23 cellular contexts compared by ENCODE assay signal in genomic region chr5:114007678-114008077, GRCh38.
"Had no signal": no experiment of that assay in that cellular context is flagged by ENCODE, and none has a peak within 500 bp of the region (broad histone marks: within the 10 kb centered on the region; RNA-seq: fewer than 3 reads in every experiment).

No MANE protein-coding gene starts in this region.

- H3K27me3 Mint-ChIP-seq: dendritic cell treated with granulocyte-macrophage colony-stimulating factor and Interleukin-4, amounts not matched to agents 40 ng/mL and 50 ng/mL, for 4 days; effector memory CD8-positive, alpha-beta T cell had no signal

- H3K4me3 Mint-ChIP-seq: dendritic cell treated with granulocyte-macrophage colony-stimulating factor and Interleukin-4, amounts not matched to agents 40 ng/mL and 50 ng/mL, for 4 days; effector memory CD8-positive, alpha-beta T cell; endodermal cell had no signal

- H3K9me3 Mint-ChIP-seq: effector memory CD8-positive, alpha-beta T cell; endodermal cell had no signal

- H3K27ac Mint-ChIP-seq: dendritic cell treated with granulocyte-macrophage colony-stimulating factor and Interleukin-4, amounts not matched to agents 40 ng/mL and 50 ng/mL, for 4 days; effector memory CD8-positive, alpha-beta T cell; endodermal cell had no signal

- DNase-seq: cerebellar nuclear complex; cortex of kidney; dermis blood vessel endothelial cell; dorsolateral prefrontal cortex; effector CD4-positive, alpha-beta T cell; effector CD8-positive, alpha-beta T cell; effector memory CD4-positive, alpha-beta T cell; effector memory CD8-positive, alpha-beta T cell; endodermal cell; erythroblast; esophagus squamous epithelium; foreskin fibroblast; foreskin keratinocyte; foreskin melanocyte; gastrocnemius medialis; glutamatergic neuron; heart left ventricle had no signal

- H3K4me1 ChIP-seq: esophagus muscularis mucosa, esophagus squamous epithelium, foreskin keratinocyte, gastrocnemius medialis, gastroesophageal sphincter, heart left ventricle had no signal

- H3K27me3 ChIP-seq: dorsolateral prefrontal cortex, esophagus muscularis mucosa, esophagus squamous epithelium, foreskin keratinocyte, gastroesophageal sphincter, heart left ventricle had no signal

- H3K36me3 ChIP-seq: esophagus muscularis mucosa, esophagus squamous epithelium, gastrocnemius medialis, gastroesophageal sphincter, heart left ventricle had no signal

- H3K9me3 ChIP-seq: esophagus muscularis mucosa, esophagus squamous epithelium, gastrocnemius medialis, gastroesophageal sphincter, heart left ventricle had no signal

- H3K4me3 ChIP-seq: coronary artery, dorsolateral prefrontal cortex, esophagus muscularis mucosa, esophagus squamous epithelium, gastrocnemius medialis, gastroesophageal sphincter, heart left ventricle had no signal

- ATAC-seq: effector memory CD8-positive, alpha-beta T cell; esophagus mucosa; foreskin keratinocyte; gastrocnemius medialis; gastroesophageal sphincter; heart left ventricle had no signal

- H3K27ac ChIP-seq: coronary artery, dorsolateral prefrontal cortex, epithelial cell of prostate, esophagus muscularis mucosa, esophagus squamous epithelium, foreskin keratinocyte, gastrocnemius medialis, gastroesophageal sphincter, heart left ventricle had no signal
